27 cellular contexts compared by ENCODE assay signal in the genomic region with DNA sequence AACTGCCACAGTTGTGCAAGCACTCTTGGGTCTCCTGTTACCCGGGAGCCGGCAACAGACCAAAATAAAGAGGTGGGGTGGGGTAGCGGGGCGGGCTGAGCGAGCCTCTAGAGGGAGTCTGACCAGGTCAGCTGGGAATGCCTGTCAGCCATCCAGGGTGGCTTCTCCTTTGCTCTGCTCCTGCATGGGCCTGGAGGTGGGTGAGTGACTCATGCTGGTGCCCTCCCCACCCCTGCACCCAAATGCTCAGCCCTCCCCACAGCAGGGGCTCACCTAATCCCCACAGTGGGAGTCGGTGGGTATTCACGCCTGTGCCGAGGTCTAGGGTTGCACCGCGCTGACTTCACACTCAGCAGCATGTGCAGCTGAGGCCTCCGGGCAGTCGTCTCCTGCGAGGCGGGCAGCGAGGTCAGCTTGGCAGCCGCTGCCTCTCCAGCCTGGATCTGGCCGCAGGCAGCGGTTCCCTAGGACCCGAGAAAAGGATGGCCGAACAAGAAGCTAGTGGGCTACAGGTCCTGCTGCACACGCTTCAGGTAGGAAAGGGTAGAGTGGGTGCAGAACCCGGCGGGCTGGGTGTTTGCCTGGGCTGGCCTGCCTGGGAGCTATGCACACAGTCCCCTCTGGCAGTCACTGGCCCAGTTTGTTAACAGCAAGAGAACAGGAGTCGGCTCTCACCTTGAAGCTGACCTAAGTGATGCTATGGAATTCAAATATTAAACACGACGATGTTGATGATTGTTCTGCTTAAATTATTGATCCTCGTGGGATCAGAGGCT. TPM values are rescaled to one million over a fixed set of nuclear protein-coding genes. Genes with fewer than 3 reads are reported as not detected.
A peak's percentile ranks its signal among the peaks of the same experiment; 100 is the strongest.
DNase-seq lines count a peak whose midpoint lies in the region; ATAC-seq, FAIRE-seq and TF ChIP-seq lines count a peak whose summit lies in the region.
"Had no signal": no experiment of that assay in that cellular context is flagged by ENCODE, and none has a peak within 500 bp of the region (broad histone marks: within the 10 kb centered on the region; RNA-seq: fewer than 3 reads in every experiment).

A gene (plus strand): TSS at position 381 of the 776 bp plus-strand sequence.

- no peaks in the 10 kb centered on the region for H3K36me3 ChIP-seq in HEK293 (ENCODE audit: control insufficient read depth in 2 of 2, insufficient read depth in 1 of 2, low read length in 2 of 2)
- no peaks in the 10 kb centered on the region for H3K36me3 ChIP-seq in endodermal cell (ENCODE audit: control insufficient read depth, insufficient read depth, low read length)
- H3K36me3 ChIP-seq in lung (ENCODE audit: control insufficient read depth in 2 of 2, insufficient read depth in 2 of 2, low read length in 2 of 2) = no peaks in the 10 kb centered on the region
- H3K36me3 ChIP-seq in skeletal muscle tissue (ENCODE audit: control insufficient read depth in 3 of 3, insufficient read depth in 3 of 3, low read length in 3 of 3) = no peaks in the 10 kb centered on the region
- H3K36me3 ChIP-seq: BLaER1, right atrium auricular region had no signal

- DNase-seq in endodermal cell (peak; percentile 83), lung (ENCODE audit: low spot score) (peak; percentile 59), GM12891 (ENCODE audit: insufficient read length, low spot score) (no peak), D721Med (ENCODE audit: insufficient read length, low spot score) (no peak)
- DNase-seq: activated CD4-positive, alpha-beta memory T cell treated with anti-CD3 and anti-CD28 coated beads for 36 hours; activated T-cell treated with anti-CD3 and anti-CD28 coated beads, Interleukin-2, amount 50 U/mL, for 72 hours; caudate nucleus; DMS153; effector memory CD4-positive, alpha-beta T cell; glutamatergic neuron; kidney; NCI-H1436 treated with DMSO at 0.1 percent for 48 hours; NCI-H345; NCI-H748 treated with DMSO at 0.1 percent for 48 hours; SK-N-SH; stimulated activated CD4-positive, alpha-beta T cell treated with anti-CD3 and anti-CD28 coated beads, Interleukin-1b, Interleukin-23, amount 100 ng/mL, for 48 hours; stimulated activated naive CD8-positive, alpha-beta T cell treated with anti-CD3 and anti-CD28 coated beads, Interleukin-15, Interleukin-2, amounts not matched to agents 100 U/mL and 50 U/mL, for 24 hours had no signal

- H3K9me3 ChIP-seq in HEK293 (ENCODE audit: control insufficient read depth, insufficient read depth, low read depth, low read length) (no peaks in the 10 kb centered on the region), endodermal cell (ENCODE audit: control insufficient read depth, low read length) (no peaks in the 10 kb centered on the region), lung (ENCODE audit: control insufficient read depth in 2 of 2, insufficient read depth in 1 of 2, low read length in 1 of 2) (no peaks in the 10 kb centered on the region), skeletal muscle tissue (ENCODE audit: control insufficient read depth in 3 of 3, low read length in 3 of 3) (no peaks in the 10 kb centered on the region)
- H3K9me3 ChIP-seq: BLaER1, right atrium auricular region, SK-N-SH had no signal

- no peak within 1 kb of the TSS for H3K4me3 Mint-ChIP-seq in endodermal cell
- H3K4me3 Mint-ChIP-seq: activated CD4-positive, alpha-beta memory T cell treated with anti-CD3 and anti-CD28 coated beads for 36 hours; activated T-cell treated with anti-CD3 and anti-CD28 coated beads, Interleukin-2, amount 50 U/mL, for 72 hours; T-helper 1 cell treated with Interleukin-12 subunit alpha and Interleukin-12 subunit beta and Interleukin-4 antibody, amounts not matched to agents 30 μg/mL and 1 μg/mL, for 36 hours had no signal

- peaks cover 2% of the 10 kb centered on the region for H3K27me3 Mint-ChIP-seq in endodermal cell (ENCODE audit: insufficient read depth)

- TF ChIP-seq POLR2A in GM12891 (IDR thresholded peaks at IDR 0.05; ENCODE audit: low read depth, low read length) = no peak

- no peaks in the 10 kb centered on the region for H3K27me3 ChIP-seq in endodermal cell (ENCODE audit: control insufficient read depth, insufficient read depth, low read length, poor library complexity, severe bottlenecking)
- no peaks in the 10 kb centered on the region for H3K27me3 ChIP-seq in lung (ENCODE audit: control insufficient read depth, insufficient read depth)
- no peaks in the 10 kb centered on the region for H3K27me3 ChIP-seq in skeletal muscle tissue (ENCODE audit: control insufficient read depth in 3 of 3, insufficient read depth in 3 of 3, low read length in 3 of 3)
- H3K27me3 ChIP-seq: BLaER1, right atrium auricular region had no signal

- POLR2A ChIA-PET in HEK293 (lab: Yijun Ruan, JAX) = no interaction called here

- FAIRE-seq in GM12891 (lab: Jason Lieb, UNC) (no peak), D721Med (lab: Jason Lieb, UNC) (no peak)
- FAIRE-seq: kidney, urothelium cell line had no signal

- peaks cover 48% of the 10 kb centered on the region for H3K4me1 Mint-ChIP-seq in endodermal cell

- no peaks in the 10 kb centered on the region for H3K9me3 Mint-ChIP-seq in endodermal cell
- H3K9me3 Mint-ChIP-seq: activated CD4-positive, alpha-beta memory T cell treated with anti-CD3 and anti-CD28 coated beads for 36 hours; activated T-cell treated with anti-CD3 and anti-CD28 coated beads, Interleukin-2, amount 50 U/mL, for 72 hours; T-helper 1 cell treated with Interleukin-12 subunit alpha and Interleukin-12 subunit beta and Interleukin-4 antibody, amounts not matched to agents 30 μg/mL and 1 μg/mL, for 36 hours had no signal

- CTCF ChIA-PET in HEK293 (lab: Yijun Ruan, JAX) = interaction anchor here (0.6 to 1.0 kb wide), 3 partner anchors 10 to 229 kb away, joined by 3 read pairs; no protein-coding TSS in a partner anchor

- no peak for TF ChIP-seq CTCF in HEK293 (tag by site-specific recombination; IDR thresholded peaks at IDR 0.05)
- TF ChIP-seq CTCF in endodermal cell (conservative IDR thresholded peaks at IDR 0.05) = peak; percentile 60
- TF ChIP-seq CTCF in lung (IDR thresholded peaks at IDR 0.05; ENCODE audit: control extremely low read depth, extremely low read depth) = no peak
- TF ChIP-seq CTCF in D721Med (IDR thresholded peaks at IDR 0.05; ENCODE audit: insufficient read depth, missing control alignments) = no peak

- H3K4me3 ChIP-seq in HEK293 (ENCODE audit: low read depth, low read length) (no peak within 1 kb of the TSS), endodermal cell (ENCODE audit: low read length) (no peak within 1 kb of the TSS), lung (no peak within 1 kb of the TSS), skeletal muscle tissue (ENCODE audit: low read length in 3 of 3) (peak within 1 kb of the TSS; percentile 17 to 79 (median 54))
- H3K4me3 ChIP-seq: BLaER1, coronary artery, right atrium auricular region had no signal

- H3K4me1 ChIP-seq in HEK293 (ENCODE audit: control insufficient read depth, insufficient read depth, low read length) (no peaks in the 10 kb centered on the region), endodermal cell (ENCODE audit: control insufficient read depth, insufficient read depth, low read length) (peaks cover 18% of the 10 kb centered on the region), lung (ENCODE audit: control insufficient read depth in 2 of 2, insufficient read depth in 2 of 2, low read length in 2 of 2) (peaks cover 0 to 1% of the 10 kb centered on the region in 2 donors), skeletal muscle tissue (ENCODE audit: control insufficient read depth in 3 of 3, insufficient read depth in 3 of 3, low read length in 3 of 3) (peaks cover 46 to 67% (median 53%) of the 10 kb centered on the region in 3 donors)
- H3K4me1 ChIP-seq: right atrium auricular region had no signal

- no peak within 1 kb of the TSS for H3K9ac ChIP-seq in endodermal cell (ENCODE audit: extremely low read depth, low read length, poor library complexity, severe bottlenecking)
- H3K9ac ChIP-seq in skeletal muscle tissue (ENCODE audit: low read depth in 1 of 3, low read length in 3 of 3) = peak within 1 kb of the TSS; percentile 46 to 83 (median 71)
- H3K9ac ChIP-seq: BLaER1, SK-N-SH had no signal

- 85 to 92% methylated on average over 14 to 27 of the region's 27 CpGs for WGBS in endodermal cell (ENCODE audit: insufficient coverage in 1 of 2, insufficient read length in 1 of 2), 2 experiments
- 59 to 75% methylated on average over 27 of the region's 27 CpGs for WGBS in lung, 2 donors

- H3K36me3 Mint-ChIP-seq in endodermal cell (ENCODE audit: low read depth) = no peaks in the 10 kb centered on the region
- H3K36me3 Mint-ChIP-seq: activated CD4-positive, alpha-beta memory T cell treated with anti-CD3 and anti-CD28 coated beads for 36 hours had no signal

- H3K27ac Mint-ChIP-seq in endodermal cell = no peak within 1 kb of the TSS
- H3K27ac Mint-ChIP-seq: activated CD4-positive, alpha-beta memory T cell treated with anti-CD3 and anti-CD28 coated beads for 36 hours; activated T-cell treated with anti-CD3 and anti-CD28 coated beads, Interleukin-2, amount 50 U/mL, for 72 hours; T-helper 1 cell treated with Interleukin-12 subunit alpha and Interleukin-12 subunit beta and Interleukin-4 antibody, amounts not matched to agents 30 μg/mL and 1 μg/mL, for 36 hours had no signal

- ATAC-seq in lung (ENCODE audit: insufficient read depth, low FRiP score) (peak; percentile 65), HG03432 (IDR thresholded peaks at IDR 0.05; ENCODE audit: unreplicated experiment) (no peak)
- ATAC-seq: activated T-cell treated with anti-CD3 and anti-CD28 coated beads, Interleukin-2, amount 50 U/mL, for 72 hours; stimulated activated naive CD8-positive, alpha-beta T cell treated with anti-CD3 and anti-CD28 coated beads, Interleukin-15, Interleukin-2, amounts not matched to agents 100 U/mL and 50 U/mL, for 24 hours had no signal

- no peak within 1 kb of the TSS for H3K27ac ChIP-seq in HEK293 (ENCODE audit: extremely low read depth, low read depth, low read length)
- no peak within 1 kb of the TSS for H3K27ac ChIP-seq in endodermal cell (ENCODE audit: low read depth, low read length)
- peak within 1 kb of the TSS in 1 of 2 donors; percentile 55 for H3K27ac ChIP-seq in lung (ENCODE audit: low read depth in 1 of 2, low read length in 1 of 2)
- H3K27ac ChIP-seq in skeletal muscle tissue (ENCODE audit: low read depth, low read length) = peak within 1 kb of the TSS; percentile 81
- H3K27ac ChIP-seq: BLaER1, coronary artery, right atrium auricular region had no signal

TF ChIP-seq in HEK293, 187 proteins besides CTCF, POLR2A, EP300 and RAD21 (continues in another document):
- TF ChIP-seq ZNF354C (tag by site-specific recombination; IDR thresholded peaks at IDR 0.05; ENCODE audit: borderline replicate concordance, low read depth) (no peak), ZFHX2 (tag by site-specific recombination; conservative IDR thresholded peaks at IDR 0.05) (no peak)

TF ChIP-seq in GM12891, 5 proteins besides CTCF, POLR2A, EP300 and RAD21 (continues in another document):
- no peak for TF ChIP-seq TAF1 (IDR thresholded peaks at IDR 0.05; ENCODE audit: low read depth, low read length)
- TF ChIP-seq PAX5 (IDR thresholded peaks at IDR 0.05; ENCODE audit: insufficient read depth, low read length, severe bottlenecking) = no peak
- no peak for TF ChIP-seq POLR2AphosphoS5 (IDR thresholded peaks at IDR 0.05; ENCODE audit: low read depth, low read length)

RNA-seq across cellular contexts. Expression of the gene that starts here (rescaled TPM):
- total RNA-seq in endodermal cell = under 1 TPM; 0.07 to 0.11 TPM
- polyA plus RNA-seq in endodermal cell (2013, experiment 1 of 2) = 0.21 TPM
- 0.12 TPM for polyA plus RNA-seq in endodermal cell (2013, experiment 2 of 2)
- total RNA-seq in lung = 100 to 1,000 TPM in 1 of 2 donors, 1 to 10 TPM in 1; 8.7 to 147 TPM
- under 1 TPM; 0.08 to 0.57 TPM for polyA plus RNA-seq in lung
- total RNA-seq in skeletal muscle tissue = 31.3 TPM
- not detected for polyA plus RNA-seq in GM12891 (2012; ENCODE audit: low read depth, missing spikeins)
- total RNA-seq: epithelial cell of proximal tubule, kidney, lung microvascular endothelial cell, right atrium auricular region had no signal
- polyA plus RNA-seq: SK-N-SH had no signal

Comparison
In these comparisons a context has a peak if more than half of its experiments do, and no peak if none do; other contexts are left out.
1. RNA of the gene that starts here (total RNA-seq): 8.7 to 147 TPM in lung and 31.3 TPM in skeletal muscle tissue (single experiment); 0.07 to 0.11 TPM in endodermal cell; every median in the first group is over 4 times any median in the second.
2. Peak in DNase-seq in endodermal cell; RNA of the gene not detected or under 1 TPM.
3. H3K4me3 ChIP-seq: peak in skeletal muscle tissue (3 of 3); none in HEK293 (single experiment), endodermal cell (single experiment) and lung (single experiment).